ENCODE assay signal across 19 cellular contexts in the genomic region with DNA sequence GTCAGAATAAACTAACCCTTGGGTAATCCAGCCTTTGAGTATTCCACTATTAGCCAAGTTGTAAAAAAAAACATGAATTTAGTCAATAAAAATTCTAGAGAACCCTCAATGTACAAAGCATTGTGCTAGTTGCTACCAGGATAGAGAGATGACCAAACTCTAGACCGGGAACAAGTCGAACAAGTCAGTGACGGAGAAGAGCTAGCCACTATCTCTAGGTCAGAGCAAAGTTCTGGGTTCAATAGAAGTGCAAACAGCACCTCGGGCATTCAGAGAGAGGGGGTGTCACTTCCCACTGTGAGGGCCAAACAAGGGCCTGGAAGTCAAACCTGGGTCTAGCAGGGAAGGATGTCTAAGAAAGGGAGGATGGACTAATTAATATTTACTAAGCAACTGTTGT. TPM values are rescaled to one million over a fixed set of nuclear protein-coding genes. Genes with fewer than 3 reads are reported as not detected.
"Had no signal": no experiment of that assay in that cellular context is flagged by ENCODE, and none has a peak within 500 bp of the region (broad histone marks: within the 10 kb centered on the region; RNA-seq: fewer than 3 reads in every experiment).

No MANE protein-coding gene starts in this region.

- H3K4me3 Mint-ChIP-seq: activated CD4-positive, alpha-beta memory T cell treated with anti-CD3 and anti-CD28 coated beads, Interleukin-2, amount 10 ng/mL, durations not matched to agents 7 days and 5 days; activated CD4-positive, alpha-beta T cell treated with anti-CD3 and anti-CD28 coated beads for 36 hours; activated CD8-positive, alpha-beta memory T cell treated with anti-CD3 and anti-CD28 coated beads, Interleukin-2, amount 10 ng/mL, durations not matched to agents 7 days and 5 days; dendritic cell treated with granulocyte-macrophage colony-stimulating factor and Interleukin-4, amounts not matched to agents 40 ng/mL and 50 ng/mL, for 4 days had no signal

- ATAC-seq: activated CD4-positive, alpha-beta T cell treated with anti-CD3 and anti-CD28 coated beads for 36 hours; activated CD8-positive, alpha-beta memory T cell treated with anti-CD3 and anti-CD28 coated beads, Interleukin-2, amount 10 ng/mL, durations not matched to agents 7 days and 5 days; effector memory CD8-positive, alpha-beta T cell; WTC11 had no signal

- H3K4me3 ChIP-seq: upper lobe of left lung had no signal

- H3K36me3 ChIP-seq: upper lobe of left lung had no signal

- H3K36me3 Mint-ChIP-seq: activated naive CD8-positive, alpha-beta T cell; WTC11 had no signal

- H3K4me1 Mint-ChIP-seq: activated CD4-positive, alpha-beta T cell treated with anti-CD3 and anti-CD28 coated beads for 36 hours had no signal

- H3K27ac ChIP-seq: upper lobe of left lung had no signal

- H3K27ac Mint-ChIP-seq: activated CD4-positive, alpha-beta memory T cell treated with anti-CD3 and anti-CD28 coated beads, Interleukin-2, amount 10 ng/mL, durations not matched to agents 7 days and 5 days; activated CD4-positive, alpha-beta T cell treated with anti-CD3 and anti-CD28 coated beads for 36 hours; activated CD8-positive, alpha-beta memory T cell treated with anti-CD3 and anti-CD28 coated beads, Interleukin-2, amount 10 ng/mL, durations not matched to agents 7 days and 5 days; activated naive CD8-positive, alpha-beta T cell; dendritic cell treated with granulocyte-macrophage colony-stimulating factor and Interleukin-4, amounts not matched to agents 40 ng/mL and 50 ng/mL, for 4 days; effector memory CD8-positive, alpha-beta T cell; stimulated activated naive CD8-positive, alpha-beta T cell treated with anti-CD3 and anti-CD28 coated beads, Interleukin-15, Interleukin-2, amounts not matched to agents 100 ng/mL and 50 ng/mL, for 24 hours; WTC11 had no signal

- H3K9me3 Mint-ChIP-seq: activated CD4-positive, alpha-beta memory T cell treated with anti-CD3 and anti-CD28 coated beads, Interleukin-2, amount 10 ng/mL, durations not matched to agents 7 days and 5 days; dendritic cell treated with granulocyte-macrophage colony-stimulating factor and Interleukin-4, amounts not matched to agents 40 ng/mL and 50 ng/mL, for 4 days; effector memory CD8-positive, alpha-beta T cell; stimulated activated naive CD8-positive, alpha-beta T cell treated with anti-CD3 and anti-CD28 coated beads, Interleukin-15, Interleukin-2, amounts not matched to agents 100 ng/mL and 50 ng/mL, for 24 hours; WTC11 had no signal

- FAIRE-seq: islet of Langerhans, TTC549 had no signal

- H3K27me3 ChIP-seq: testis had no signal

- DNase-seq: activated CD4-positive, alpha-beta memory T cell treated with anti-CD3 and anti-CD28 coated beads, Interleukin-2, amount 10 ng/mL, durations not matched to agents 7 days and 5 days; activated CD4-positive, alpha-beta T cell treated with anti-CD3 and anti-CD28 coated beads for 36 hours; activated CD8-positive, alpha-beta memory T cell treated with anti-CD3 and anti-CD28 coated beads, Interleukin-2, amount 10 ng/mL, durations not matched to agents 7 days and 5 days; effector memory CD8-positive, alpha-beta T cell; glutamatergic neuron; hippocampal formation; mammary epithelial cell; occipital lobe; SW 1271; testis; upper lobe of left lung had no signal

- H3K9me3 ChIP-seq: testis, upper lobe of left lung had no signal

RNA-seq across cellular contexts. Expression of gene ADCY5, which starts 2.3 kb away (rescaled TPM):
- total RNA-seq: activated CD4-positive, alpha-beta memory T cell treated with anti-CD3 and anti-CD28 coated beads, Interleukin-2, amount 10 ng/mL, durations not matched to agents 7 days and 5 days; activated CD4-positive, alpha-beta T cell treated with anti-CD3 and anti-CD28 coated beads for 36 hours; activated CD8-positive, alpha-beta memory T cell treated with anti-CD3 and anti-CD28 coated beads, Interleukin-2, amount 10 ng/mL, durations not matched to agents 7 days and 5 days; mononuclear cell; T-helper 2 cell treated with Interferon-gamma antibody and Interleukin-4, amounts not matched to agents 100 ng/mL and 5 ng/mL, for 36 hours had no signal
